Comparison of ENCODE assay signal across 23 cellular contexts in the genomic region with DNA sequence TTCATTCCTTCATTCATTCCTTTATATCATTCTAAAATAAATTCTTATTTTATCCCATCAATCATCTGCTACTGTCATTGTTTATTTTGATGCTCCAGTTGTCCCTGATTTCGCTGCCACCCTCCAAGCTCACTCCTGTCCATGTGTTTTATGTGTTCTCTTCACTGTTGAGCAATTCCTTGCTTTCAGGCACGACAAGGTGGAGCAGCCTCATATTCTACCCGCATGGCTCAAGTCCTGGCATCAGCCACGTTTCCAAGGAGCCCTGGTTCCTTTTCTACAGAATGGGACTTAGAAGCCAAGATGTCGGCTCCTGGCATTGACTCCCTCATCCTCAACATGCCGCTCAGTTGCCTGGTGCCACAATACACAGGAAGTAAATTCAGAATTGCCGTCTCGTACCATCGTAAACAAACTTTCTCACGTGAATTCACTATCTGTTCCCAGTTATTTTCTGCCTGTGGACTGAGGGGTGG.
DNase-seq lines count a peak whose midpoint lies in the region; FAIRE-seq and TF ChIP-seq lines count a peak whose summit lies in the region.
"Had no signal": no experiment of that assay in that cellular context is flagged by ENCODE, and none has a peak within 500 bp of the region (broad histone marks: within the 10 kb centered on the region; RNA-seq: fewer than 3 reads in every experiment).

No MANE protein-coding gene starts in this region.

- peaks cover 0 to 6% (median 0%) of the 10 kb centered on the region in 4 donors for H3K4me1 ChIP-seq in transverse colon

- H3K27me3 ChIP-seq in bronchial epithelial cell (ENCODE audit: control insufficient read depth, insufficient read depth, low read length): no peaks in the 10 kb centered on the region
- no peaks in the 10 kb centered on the region for H3K27me3 ChIP-seq in transverse colon

- 65 to 87% methylated on average over 5 to 10 of the region's 10 CpGs for WGBS in transverse colon (ENCODE audit: low coverage in 1 of 2), 2 donors

- in situ Hi-C loops in transverse colon (cut with MboI; ENCODE audit: low pct_ligation_motif_present in 1 of 4, low pct_unique_long_range_greater_than_20kb in 1 of 4, low sequenced_read_pairs in 3 of 4): no loop called here

- H3K27me3 Mint-ChIP-seq in activated naive CD8-positive, alpha-beta T cell: no peaks in the 10 kb centered on the region
- H3K27me3 Mint-ChIP-seq in activated naive CD8-positive, alpha-beta T cell treated with anti-CD3 and anti-CD28 coated beads for 36 hours: no peaks in the 10 kb centered on the region
- no peaks in the 10 kb centered on the region for H3K27me3 Mint-ChIP-seq in nephron progenitor cell (ENCODE audit: low read depth, poor library complexity)

- H3K9me3 ChIP-seq in transverse colon: no peaks in the 10 kb centered on the region

- peak; percentile 58 for FAIRE-seq in bronchial epithelial cell (lab: Jason Lieb, UNC)
- FAIRE-seq: D721Med, RCC 7860 had no signal

- H3K9me3 Mint-ChIP-seq in activated naive CD8-positive, alpha-beta T cell (ENCODE audit: low read depth): no peaks in the 10 kb centered on the region
- no peaks in the 10 kb centered on the region for H3K9me3 Mint-ChIP-seq in activated naive CD8-positive, alpha-beta T cell treated with anti-CD3 and anti-CD28 coated beads for 36 hours
- H3K9me3 Mint-ChIP-seq in nephron progenitor cell: no peaks in the 10 kb centered on the region
- H3K9me3 Mint-ChIP-seq: H9 had no signal

- no peak for TF ChIP-seq EP300 in transverse colon (IDR thresholded peaks at IDR 0.05; ENCODE audit: low read depth)

- no peak overlapping the region for H3K4me3 Mint-ChIP-seq in activated naive CD8-positive, alpha-beta T cell
- no peak overlapping the region for H3K4me3 Mint-ChIP-seq in activated naive CD8-positive, alpha-beta T cell treated with anti-CD3 and anti-CD28 coated beads for 36 hours
- no peak overlapping the region for H3K4me3 Mint-ChIP-seq in nephron progenitor cell
- H3K4me3 Mint-ChIP-seq: H9 had no signal

- peaks cover 3% of the 10 kb centered on the region for H3K36me3 ChIP-seq in bronchial epithelial cell (ENCODE audit: control insufficient read depth, insufficient read depth, low read length)
- H3K36me3 ChIP-seq in transverse colon: no peaks in the 10 kb centered on the region

- H3K4me3 ChIP-seq in bronchial epithelial cell (ENCODE audit: low read depth, low read length) (no peak overlapping the region), transverse colon (no peak overlapping the region)
- H3K4me3 ChIP-seq: GM23248, SK-N-MC had no signal

- peak overlapping the region; percentile 24 for H3K27ac Mint-ChIP-seq in activated naive CD8-positive, alpha-beta T cell
- no peak overlapping the region for H3K27ac Mint-ChIP-seq in activated naive CD8-positive, alpha-beta T cell treated with anti-CD3 and anti-CD28 coated beads for 36 hours
- peak overlapping the region; percentile 69 for H3K27ac Mint-ChIP-seq in nephron progenitor cell

- TF ChIP-seq CTCF in bronchial epithelial cell (IDR thresholded peaks at IDR 0.05; ENCODE audit: insufficient read depth, low read length, severe bottlenecking) (no peak), nephron progenitor cell (IDR thresholded peaks at IDR 0.05) (no peak), transverse colon (IDR thresholded peaks at IDR 0.05) (no peak)

- peaks cover 12% of the 10 kb centered on the region for H3K36me3 Mint-ChIP-seq in activated naive CD8-positive, alpha-beta T cell
- peaks cover 21% of the 10 kb centered on the region for H3K36me3 Mint-ChIP-seq in activated naive CD8-positive, alpha-beta T cell treated with anti-CD3 and anti-CD28 coated beads for 36 hours
- H3K36me3 Mint-ChIP-seq in nephron progenitor cell (ENCODE audit: low read depth): peaks cover 30% of the 10 kb centered on the region

- intact Hi-C loops in transverse colon (cut with DNase I; ENCODE audit: low total_unique reads): no loop called here

- DNase-seq in activated naive CD8-positive, alpha-beta T cell treated with anti-CD3 and anti-CD28 coated beads for 36 hours: no peak
- DNase-seq in bronchial epithelial cell (ENCODE audit: low read depth) (no peak), nephron progenitor cell (no peak), NCI-H82 (lab: John Stamatoyannopoulos, UW) (no peak), transverse colon (no peak)
- DNase-seq in central memory CD4-positive, alpha-beta T cell: no peak
- DNase-seq: 8988T, ACHN, GM23248, H9, NCI-H1092, NCI-H1417 treated with DMSO at 0.1 percent for 48 hours, NCI-H1694 treated with DMSO at 0.1 percent for 48 hours, NCI-H2081 treated with DMSO at 0.1 percent for 48 hours, NCI-H2171, NCI-H226, NCI-H510A, NCI-H69, SIG-M5 had no signal

- no peak overlapping the region for H3K27ac ChIP-seq in transverse colon
- H3K27ac ChIP-seq: GM23248, SK-N-MC had no signal

- peaks cover 30% of the 10 kb centered on the region for H3K4me1 Mint-ChIP-seq in activated naive CD8-positive, alpha-beta T cell (ENCODE audit: low read depth)
- peaks cover 24% of the 10 kb centered on the region for H3K4me1 Mint-ChIP-seq in activated naive CD8-positive, alpha-beta T cell treated with anti-CD3 and anti-CD28 coated beads for 36 hours
- peaks cover 29% of the 10 kb centered on the region for H3K4me1 Mint-ChIP-seq in nephron progenitor cell

- TF ChIP-seq POLR2A in transverse colon (IDR thresholded peaks at IDR 0.05): no peak
